22 cellular contexts compared by ENCODE assay signal in the genomic region with DNA sequence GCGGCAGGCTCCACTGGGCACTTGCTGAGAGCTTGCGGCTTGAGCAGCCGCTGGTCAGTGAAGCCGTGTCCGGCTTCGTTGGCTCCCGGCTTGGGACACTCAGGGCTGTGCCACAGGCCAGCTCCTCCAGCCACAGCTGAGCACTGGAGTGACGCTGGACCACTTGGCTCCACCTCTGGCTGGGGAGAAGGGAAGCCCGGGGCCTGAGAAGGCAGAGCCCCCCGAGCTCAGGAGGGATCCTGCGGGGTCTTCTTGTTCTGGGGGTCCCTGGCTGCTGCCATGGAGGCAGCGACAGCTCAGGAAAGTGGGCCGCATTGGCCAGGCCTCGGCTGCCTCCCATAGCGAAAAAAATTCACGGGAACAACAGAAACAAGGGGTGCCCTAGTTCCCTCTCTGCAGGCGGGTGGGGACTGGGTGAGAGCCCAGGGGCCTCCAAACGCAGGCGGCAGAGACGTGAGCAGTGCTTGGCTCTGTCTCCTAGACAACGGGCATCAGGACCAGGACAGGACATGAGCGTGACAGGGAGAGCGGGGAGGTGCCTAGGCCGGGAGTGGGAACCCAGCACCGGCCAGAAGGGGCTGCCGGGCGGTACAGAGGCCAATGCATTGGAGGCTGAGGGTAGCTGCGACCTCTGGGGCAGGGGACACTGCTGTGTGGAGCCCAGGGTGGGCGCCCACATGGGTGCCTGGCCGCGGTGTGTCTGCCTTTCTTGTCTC. TPM values are rescaled to one million over a fixed set of nuclear protein-coding genes. Genes with fewer than 3 reads are reported as not detected.
A peak's percentile ranks its signal among the peaks of the same experiment; 100 is the strongest.
DNase-seq lines count a peak whose midpoint lies in the region; ATAC-seq and TF ChIP-seq lines count a peak whose summit lies in the region.
"Had no signal": no experiment of that assay in that cellular context is flagged by ENCODE, and none has a peak within 500 bp of the region (broad histone marks: within the 10 kb centered on the region; RNA-seq: fewer than 3 reads in every experiment).

No MANE protein-coding gene starts in this region.

- CTCF ChIA-PET in activated CD4-positive, alpha-beta memory T cell treated with anti-CD3 and anti-CD28 coated beads, Interleukin-2, amount 10 ng/mL, durations not matched to agents 7 days and 5 days (lab: Charles Lee): no interaction called here

- no peaks in the 10 kb centered on the region for H3K9me3 ChIP-seq in osteoblast (ENCODE audit: low read depth, low read length)
- H3K9me3 ChIP-seq: gastrocnemius medialis, HAP-1, right atrium auricular region, testis had no signal

- no peak overlapping the region for H3K4me3 Mint-ChIP-seq in activated CD4-positive, alpha-beta memory T cell treated with anti-CD3 and anti-CD28 coated beads, Interleukin-2, amount 10 ng/mL, durations not matched to agents 7 days and 5 days
- H3K4me3 Mint-ChIP-seq: CD4-positive, alpha-beta T cell; stimulated activated memory B cell treated with anti-CD40 and anti-IgM and Interleukin-4, amounts not matched to agents 10 μg/mL and 1 μg/mL and 100 μg/mL, for 72 hours had no signal

- DNase-seq in stimulated activated CD4-positive, alpha-beta T cell treated with anti-CD3 and anti-CD28 coated beads, Interleukin-4, amount 100 ng/mL, for 1 hour: peak; percentile 8
- no peak for DNase-seq in stimulated activated CD4-positive, alpha-beta T cell treated with anti-CD3 and anti-CD28 coated beads, Interleukin-4, amount 100 ng/mL, for 4 hours
- no peak for DNase-seq in activated CD4-positive, alpha-beta memory T cell treated with anti-CD3 and anti-CD28 coated beads, Interleukin-2, amount 10 ng/mL, durations not matched to agents 7 days and 5 days
- DNase-seq in epithelial cell of prostate (ENCODE audit: low read depth, low spot score): no peak
- DNase-seq in AG08395 (ENCODE audit: low spot score): no peak
- no peak for DNase-seq in osteoblast (ENCODE audit: insufficient read length, low spot score, missing footprints)
- DNase-seq: activated effector memory CD4-positive, alpha-beta T cell treated with anti-CD3 and anti-CD28 coated beads, Interleukin-2, amount 50 U/mL, for 16 hours; aorta; CD4-positive, alpha-beta T cell; erythroblast; gastrocnemius medialis; NCI-H1105 treated with DMSO at 0.1 percent for 48 hours; NCI-H524; RPMI8226; T1000; testis had no signal

- H3K27me3 Mint-ChIP-seq in activated CD4-positive, alpha-beta memory T cell treated with anti-CD3 and anti-CD28 coated beads, Interleukin-2, amount 10 ng/mL, durations not matched to agents 7 days and 5 days: no peaks in the 10 kb centered on the region
- H3K27me3 Mint-ChIP-seq: CD4-positive, alpha-beta T cell; stimulated activated memory B cell treated with anti-CD40 and anti-IgM and Interleukin-4, amounts not matched to agents 10 μg/mL and 1 μg/mL and 100 μg/mL, for 72 hours had no signal

- H3K27ac ChIP-seq in epithelial cell of prostate (peak overlapping the region; percentile 61), osteoblast (ENCODE audit: low read depth, low read length) (no peak overlapping the region)
- H3K27ac ChIP-seq: gastrocnemius medialis, right atrium auricular region, testis had no signal

- ATAC-seq in GM21825 (IDR thresholded peaks at IDR 0.05; ENCODE audit: unreplicated experiment) (no peak), GM18907 (IDR thresholded peaks at IDR 0.05; ENCODE audit: unreplicated experiment) (no peak)
- ATAC-seq: activated CD4-positive, CD25-positive, alpha-beta regulatory T cell treated with anti-CD3 and anti-CD28 coated beads, Interleukin-2, amount 50 U/mL, for 24 hours; gastrocnemius medialis; stimulated activated memory B cell treated with anti-CD40 and anti-IgM and Interleukin-4, amounts not matched to agents 10 μg/mL and 1 μg/mL and 100 μg/mL, for 72 hours had no signal

- H3K4me1 Mint-ChIP-seq in activated CD4-positive, alpha-beta memory T cell treated with anti-CD3 and anti-CD28 coated beads, Interleukin-2, amount 10 ng/mL, durations not matched to agents 7 days and 5 days: no peaks in the 10 kb centered on the region

- no peaks in the 10 kb centered on the region for H3K9me3 Mint-ChIP-seq in activated CD4-positive, alpha-beta memory T cell treated with anti-CD3 and anti-CD28 coated beads, Interleukin-2, amount 10 ng/mL, durations not matched to agents 7 days and 5 days
- H3K9me3 Mint-ChIP-seq: CD4-positive, alpha-beta T cell; stimulated activated memory B cell treated with anti-CD40 and anti-IgM and Interleukin-4, amounts not matched to agents 10 μg/mL and 1 μg/mL and 100 μg/mL, for 72 hours had no signal

- POLR2A ChIA-PET in activated CD4-positive, alpha-beta memory T cell treated with anti-CD3 and anti-CD28 coated beads, Interleukin-2, amount 10 ng/mL, durations not matched to agents 7 days and 5 days (lab: Charles Lee): interaction anchor here (1.5 kb wide), 1 partner anchor 53 kb away, joined by 5 read pairs; no protein-coding TSS in a partner anchor

- peaks cover 23% of the 10 kb centered on the region for H4K20me1 ChIP-seq in osteoblast (ENCODE audit: insufficient read depth, low read length)

- no peaks in the 10 kb centered on the region for H3K4me1 ChIP-seq in osteoblast (ENCODE audit: insufficient read depth, low read length)
- H3K4me1 ChIP-seq: gastrocnemius medialis, HAP-1 had no signal

- no peak for TF ChIP-seq CTCF in osteoblast (IDR thresholded peaks at IDR 0.05; ENCODE audit: extremely low read depth, low read depth, low read length)

- no peak overlapping the region for H3K4me2 ChIP-seq in osteoblast (ENCODE audit: insufficient read depth, low read length)

- no peaks in the 10 kb centered on the region for H3K27me3 ChIP-seq in osteoblast (ENCODE audit: insufficient read depth, low read length)
- H3K27me3 ChIP-seq: gastrocnemius medialis, right atrium auricular region, testis had no signal

- H3K27ac Mint-ChIP-seq in activated CD4-positive, alpha-beta memory T cell treated with anti-CD3 and anti-CD28 coated beads, Interleukin-2, amount 10 ng/mL, durations not matched to agents 7 days and 5 days: peak overlapping the region; percentile 52
- H3K27ac Mint-ChIP-seq: stimulated activated memory B cell treated with anti-CD40 and anti-IgM and Interleukin-4, amounts not matched to agents 10 μg/mL and 1 μg/mL and 100 μg/mL, for 72 hours had no signal

- H3K4me3 ChIP-seq in osteoblast (ENCODE audit: insufficient read depth, low read length): no peak overlapping the region
- H3K4me3 ChIP-seq: gastrocnemius medialis, HAP-1, right atrium auricular region, testis had no signal

- H3K36me3 Mint-ChIP-seq in activated CD4-positive, alpha-beta memory T cell treated with anti-CD3 and anti-CD28 coated beads, Interleukin-2, amount 10 ng/mL, durations not matched to agents 7 days and 5 days (ENCODE audit: low read depth): peaks cover 57% of the 10 kb centered on the region

- H3K36me3 ChIP-seq in osteoblast (ENCODE audit: insufficient read depth, low read length): peaks cover 64% of the 10 kb centered on the region

- no peaks in the 10 kb centered on the region for H3K79me2 ChIP-seq in osteoblast (ENCODE audit: insufficient read depth, low read length)

- H2AFZ ChIP-seq in osteoblast (ENCODE audit: low read length): no peak overlapping the region

RNA-seq across cellular contexts. Expression of a gene that starts 37.7 kb away (rescaled TPM):
- 100 to 1,000 TPM; 178 to 187 TPM for total RNA-seq in activated CD4-positive, alpha-beta memory T cell treated with anti-CD3 and anti-CD28 coated beads, Interleukin-2, amount 10 ng/mL, durations not matched to agents 7 days and 5 days
- total RNA-seq in osteoblast: 60.4 and 90.8 TPM in 2 replicates
